In the genomic region with DNA sequence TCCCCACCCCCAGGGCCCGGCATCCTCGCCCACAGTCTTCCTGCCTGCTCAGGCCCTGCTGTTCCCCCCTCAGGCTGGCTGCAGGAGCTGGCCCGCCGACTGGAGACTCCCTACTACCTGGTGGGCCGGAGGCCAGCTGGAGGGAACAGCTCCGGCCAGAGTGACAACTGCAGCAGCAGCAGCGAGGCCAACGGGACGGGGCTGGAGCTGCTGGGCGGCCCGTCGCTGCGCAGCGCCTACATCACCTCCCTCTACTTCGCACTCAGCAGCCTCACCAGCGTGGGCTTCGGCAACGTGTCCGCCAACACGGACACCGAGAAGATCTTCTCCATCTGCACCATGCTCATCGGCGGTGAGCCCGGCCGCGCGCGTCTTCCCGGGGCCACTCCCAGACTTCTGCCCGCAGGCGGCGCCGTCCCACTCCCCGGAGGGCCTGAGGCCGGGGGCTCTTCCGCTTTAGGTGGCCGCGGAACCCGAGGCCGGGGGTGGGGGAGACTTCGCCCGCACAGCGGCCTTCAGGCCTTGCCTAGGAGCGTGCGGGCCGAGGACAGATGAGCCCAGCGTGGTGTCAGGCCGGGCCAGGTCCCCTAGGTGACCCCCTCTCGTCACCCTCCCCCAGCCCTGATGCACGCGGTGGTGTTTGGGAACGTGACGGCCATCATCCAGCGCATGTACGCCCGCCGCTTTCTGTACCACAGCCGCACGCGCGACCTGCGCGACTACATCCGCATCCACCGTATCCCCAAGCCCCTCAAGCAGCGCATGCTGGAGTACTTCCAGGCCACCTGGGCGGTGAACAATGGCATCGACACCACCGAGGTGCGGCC, we compare ENCODE assay signal across 8 cellular contexts. TPM values are rescaled to one million over a fixed set of nuclear protein-coding genes. Genes with fewer than 3 reads are reported as not detected.
DNase-seq lines count a peak whose midpoint lies in the region; ATAC-seq and TF ChIP-seq lines count a peak whose summit lies in the region.

No MANE protein-coding gene starts in this region.

- H3K36me3 ChIP-seq in sigmoid colon, result no peaks in the 10 kb centered on the region

- no peaks in the 10 kb centered on the region for H3K9me3 ChIP-seq in sigmoid colon

- 23 to 34% methylated on average over 70 of the region's 70 CpGs for WGBS in sigmoid colon, 2 donors

- CTCF ChIA-PET in activated CD8-positive, alpha-beta memory T cell treated with anti-CD3 and anti-CD28 coated beads, Interleukin-2, amount 10 ng/mL, durations not matched to agents 7 days and 5 days (lab: Charles Lee), result interaction anchor here (0.8 to 6.9 kb wide), 3 partner anchors 15 to 32 kb away, joined by 3 to 96 read pairs (median 4); no protein-coding TSS in a partner anchor

- H3K4me3 ChIP-seq in sigmoid colon, result peak overlapping the region; percentile 9 to 50 (median 31)

- intact Hi-C loops in Right ventricle myocardium superior (cut with DNase I), result no loop called here
- intact Hi-C loops in sigmoid colon (cut with DNase I), result no loop called here

- peaks cover 39% of the 10 kb centered on the region for H3K27me3 Mint-ChIP-seq in activated CD8-positive, alpha-beta memory T cell treated with anti-CD3 and anti-CD28 coated beads, Interleukin-2, amount 10 ng/mL, durations not matched to agents 7 days and 5 days

- peaks cover 0 to 48% (median 44%) of the 10 kb centered on the region in 3 donors for H3K27me3 ChIP-seq in sigmoid colon

- peaks cover 0 to 15% (median 13%) of the 10 kb centered on the region in 4 donors for H3K4me1 ChIP-seq in sigmoid colon

- H3K27ac ChIP-seq in sigmoid colon, result peak overlapping the region in 1 of 4 donors; percentile 14

- DNase-seq in activated CD8-positive, alpha-beta memory T cell treated with anti-CD3 and anti-CD28 coated beads, Interleukin-2, amount 10 ng/mL, durations not matched to agents 7 days and 5 days, result no peak
- no peak for DNase-seq in Right ventricle myocardium superior
- no peak for DNase-seq in sigmoid colon
- no peak for DNase-seq in epidermal melanocyte (ENCODE audit: insufficient read length, low spot score)
- no peak for DNase-seq in activated CD4-positive, CD25-positive, alpha-beta regulatory T cell treated with anti-CD3 and anti-CD28 coated beads, Interleukin-2, amount 50 U/mL, for 72 hours

- no peaks in the 10 kb centered on the region for H3K36me3 Mint-ChIP-seq in activated CD8-positive, alpha-beta memory T cell treated with anti-CD3 and anti-CD28 coated beads, Interleukin-2, amount 10 ng/mL, durations not matched to agents 7 days and 5 days

- no peak for TF ChIP-seq EP300 in sigmoid colon (IDR thresholded peaks at IDR 0.05)

- TF ChIP-seq CTCF in GM12872 (IDR thresholded peaks at IDR 0.05; ENCODE audit: insufficient read depth, low read depth, low read length) (peak; percentile 9; the same call in 1 of the 3 replicates), sigmoid colon (IDR thresholded peaks at IDR 0.05) (peak in 2 of 4 experiments; percentile 28 to 45)

- peak; percentile 47 for ATAC-seq in activated CD8-positive, alpha-beta memory T cell treated with anti-CD3 and anti-CD28 coated beads, Interleukin-2, amount 10 ng/mL, durations not matched to agents 7 days and 5 days
- peak; percentile 51 for ATAC-seq in Right ventricle myocardium superior (ENCODE audit: poor library complexity)
- no peak for ATAC-seq in GM21526 (IDR thresholded peaks at IDR 0.05; ENCODE audit: low FRiP score, unreplicated experiment)
- no peak for ATAC-seq in HG02973 (IDR thresholded peaks at IDR 0.05; ENCODE audit: unreplicated experiment)

- H3K27ac Mint-ChIP-seq in activated CD8-positive, alpha-beta memory T cell treated with anti-CD3 and anti-CD28 coated beads, Interleukin-2, amount 10 ng/mL, durations not matched to agents 7 days and 5 days, result peak overlapping the region; percentile 42

- H3K4me3 Mint-ChIP-seq in activated CD8-positive, alpha-beta memory T cell treated with anti-CD3 and anti-CD28 coated beads, Interleukin-2, amount 10 ng/mL, durations not matched to agents 7 days and 5 days, result peak overlapping the region; percentile 63

- H3K9me3 Mint-ChIP-seq in activated CD8-positive, alpha-beta memory T cell treated with anti-CD3 and anti-CD28 coated beads, Interleukin-2, amount 10 ng/mL, durations not matched to agents 7 days and 5 days (ENCODE audit: low read depth), result no peaks in the 10 kb centered on the region

- peaks cover 6% of the 10 kb centered on the region for H3K4me1 Mint-ChIP-seq in activated CD8-positive, alpha-beta memory T cell treated with anti-CD3 and anti-CD28 coated beads, Interleukin-2, amount 10 ng/mL, durations not matched to agents 7 days and 5 days

- TF ChIP-seq POLR2A in sigmoid colon (IDR thresholded peaks at IDR 0.05), result no peak

RNA-seq across cellular contexts. Expression of a gene that starts 10.2 kb away (rescaled TPM):
- total RNA-seq in activated CD8-positive, alpha-beta memory T cell treated with anti-CD3 and anti-CD28 coated beads, Interleukin-2, amount 10 ng/mL, durations not matched to agents 7 days and 5 days, result 1 to 10 TPM; 1.1 to 1.2 TPM
- 0.16 TPM for total RNA-seq in Right ventricle myocardium superior
- under 1 TPM in 2 of 4 donors, not detected in 2; 0.14 to 0.83 TPM for total RNA-seq in sigmoid colon
- under 1 TPM in 1 of 3 donors, not detected in 2; 0.36 TPM for polyA plus RNA-seq in sigmoid colon

RNA-seq across cellular contexts. Expression of a gene that starts 18.9 kb away (rescaled TPM):
- total RNA-seq in activated CD8-positive, alpha-beta memory T cell treated with anti-CD3 and anti-CD28 coated beads, Interleukin-2, amount 10 ng/mL, durations not matched to agents 7 days and 5 days, result 10 to 100 TPM; 70.1 to 72.1 TPM
- total RNA-seq in Right ventricle myocardium superior (83.0 TPM), sigmoid colon (10 to 100 TPM; 33.6 to 59.3 (median 48.0) TPM)
- polyA plus RNA-seq in sigmoid colon, result 10 to 100 TPM; 43.8 to 61.0 (median 46.0) TPM

RNA-seq across cellular contexts. Expression of a gene that starts 56.4 kb away (rescaled TPM):
- total RNA-seq in activated CD8-positive, alpha-beta memory T cell treated with anti-CD3 and anti-CD28 coated beads, Interleukin-2, amount 10 ng/mL, durations not matched to agents 7 days and 5 days, result not detected
- total RNA-seq in Right ventricle myocardium superior (0.46 TPM), sigmoid colon (under 1 TPM in 2 of 4 donors, not detected in 2; 0.16 to 0.54 TPM)
- polyA plus RNA-seq in sigmoid colon, result under 1 TPM in 1 of 3 donors, not detected in 2; 0.22 TPM

Comparison
In these comparisons a context has a peak if more than half of its experiments do, and no peak if none do; other contexts are left out.
1. ATAC-seq: peak in activated CD8-positive, alpha-beta memory T cell treated with anti-CD3 and anti-CD28 coated beads, Interleukin-2, amount 10 ng/mL, durations not matched to agents 7 days and 5 days (single experiment) and Right ventricle myocardium superior (single experiment); none in GM21526 (single experiment) and HG02973 (single experiment).